In genomic region chr10:79286318-79286951, GRCh38 we compare ENCODE assay signal across 8 cellular contexts.
A peak's percentile ranks its signal among the peaks of the same experiment; 100 is the strongest.
DNase-seq lines count a peak whose midpoint lies in the region; ATAC-seq and TF ChIP-seq lines count a peak whose summit lies in the region.

No MANE protein-coding gene starts in this region.

- H3K9me2 ChIP-seq in MM.1S (replicated peaks; ENCODE audit: insufficient read depth, low read length) = no peaks in the 10 kb centered on the region

- DNase-seq in G401 (ENCODE audit: low spot score) (peak; percentile 69), MM.1S (peak; percentile 25), dermis blood vessel endothelial cell (peak; percentile 86), A172 (ENCODE audit: low spot score) (no peak)
- DNase-seq in activated CD4-positive, alpha-beta T cell treated with anti-CD3 and anti-CD28 coated beads, Interleukin-2, amount 50 U/mL, for 4 hours = peak; percentile 68 to 76

- no peak for TF ChIP-seq CTCF in MM.1S (IDR thresholded peaks at IDR 0.05; ENCODE audit: low read length)
- no peak for TF ChIP-seq CTCF in neutrophil (IDR thresholded peaks at IDR 0.05)

- H3K9ac ChIP-seq in MM.1S (ENCODE audit: low read length) = peak overlapping the region; percentile 11; the same call in 1 of the 2 replicates

- H3K27me3 ChIP-seq in MM.1S (replicated peaks; ENCODE audit: insufficient read depth, low read length) (no peaks in the 10 kb centered on the region), neutrophil (no peaks in the 10 kb centered on the region)

- peaks cover 39% of the 10 kb centered on the region for H3K4me1 ChIP-seq in MM.1S (ENCODE audit: low read length)
- peaks cover 60 to 67% of the 10 kb centered on the region in 2 experiments for H3K4me1 ChIP-seq in neutrophil (ENCODE audit: control insufficient read depth in 1 of 2, insufficient read depth in 1 of 2, low read depth in 1 of 2, low read length in 1 of 2)

- in situ Hi-C loops in G401 (cut with HindIII; ENCODE audit: low sequenced_read_pairs) = no loop called here

- H3F3A ChIP-seq in MM.1S (ENCODE audit: insufficient read depth, low read length) = peaks cover 5% of the 10 kb centered on the region; the same call in 1 of the 2 replicates

- peaks cover 94% of the 10 kb centered on the region for H3K79me2 ChIP-seq in MM.1S (ENCODE audit: low read length)

- H3K27ac ChIP-seq in MM.1S (ENCODE audit: low read length) (peak overlapping the region; percentile 70), neutrophil (peak overlapping the region; percentile 99), temporal lobe (ENCODE audit: low read depth, low read length) (peak overlapping the region; percentile 67)

- H3K4me3 ChIP-seq in MM.1S (ENCODE audit: low read length) = no peak overlapping the region
- H3K4me3 ChIP-seq in neutrophil (ENCODE audit: low read depth in 1 of 2, low read length in 1 of 2) = peak overlapping the region; percentile 59 to 61

- H3K9me3 ChIP-seq in MM.1S (replicated peaks; ENCODE audit: insufficient read depth, low read length) = no peaks in the 10 kb centered on the region
- no peaks in the 10 kb centered on the region for H3K9me3 ChIP-seq in neutrophil

- peak; percentile 80 for ATAC-seq in GM21528 (IDR thresholded peaks at IDR 0.05; ENCODE audit: low FRiP score, unreplicated experiment)

- H3K36me3 ChIP-seq in MM.1S (replicated peaks; ENCODE audit: insufficient read depth, low read length) = no peaks in the 10 kb centered on the region; the same call in 1 of the 2 replicates
- peaks cover 16% of the 10 kb centered on the region for H3K36me3 ChIP-seq in neutrophil

- no peak overlapping the region for H2AFZ ChIP-seq in MM.1S (ENCODE audit: low read length)

- H4K20me1 ChIP-seq in MM.1S (ENCODE audit: insufficient read depth, low read length) = no peaks in the 10 kb centered on the region

- peak overlapping the region; percentile 8; the same call in 1 of the 2 replicates for H3K4me2 ChIP-seq in MM.1S (ENCODE audit: low read depth, low read length)
